10 cellular contexts compared by ENCODE assay signal in the genomic region with DNA sequence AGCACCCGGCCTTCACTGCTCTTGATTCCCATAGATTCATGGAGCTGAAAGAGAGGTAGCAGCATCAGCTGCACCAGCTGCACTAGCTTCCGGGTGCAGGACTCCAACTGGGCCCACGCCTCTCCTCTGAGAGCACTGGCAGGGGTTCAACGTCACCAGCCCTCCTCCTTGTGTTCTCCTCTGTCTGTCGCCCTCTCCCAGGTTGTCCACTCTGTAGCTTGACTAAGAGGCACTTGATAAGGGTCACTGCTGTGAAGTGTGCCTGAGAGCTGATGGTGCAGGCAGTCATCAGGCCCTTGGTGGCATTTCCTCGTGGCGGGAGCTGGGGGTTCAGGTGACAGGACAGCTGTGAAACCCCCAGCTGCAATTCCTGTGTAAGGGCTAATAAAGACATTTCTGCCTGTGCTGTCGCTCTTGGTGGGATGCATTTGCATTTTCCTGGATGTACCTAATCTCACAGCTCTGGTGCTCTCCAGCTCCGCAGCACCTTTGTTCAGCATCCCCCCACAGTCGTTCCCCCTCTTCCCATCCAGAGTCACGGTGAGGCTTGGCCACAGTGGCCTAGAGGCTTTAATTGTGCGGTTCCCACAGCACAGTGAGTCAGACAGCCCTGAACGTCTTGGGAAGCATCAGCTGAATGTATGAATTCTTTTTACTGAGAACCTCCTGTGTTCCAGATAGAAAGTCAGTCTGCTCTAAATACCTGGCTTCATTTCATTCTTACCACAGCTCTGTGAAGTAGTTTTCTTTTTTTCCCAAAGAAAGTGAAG. TPM values are rescaled to one million over a fixed set of nuclear protein-coding genes. Genes with fewer than 3 reads are reported as not detected.
A peak's percentile ranks its signal among the peaks of the same experiment; 100 is the strongest.
DNase-seq lines count a peak whose midpoint lies in the region; ATAC-seq, FAIRE-seq and TF ChIP-seq lines count a peak whose summit lies in the region.
"Had no signal": no experiment of that assay in that cellular context is flagged by ENCODE, and none has a peak within 500 bp of the region (broad histone marks: within the 10 kb centered on the region; RNA-seq: fewer than 3 reads in every experiment).

No MANE protein-coding gene starts in this region.

- H3K9me1 ChIP-seq in keratinocyte (ENCODE audit: control insufficient read depth, extremely low read depth, insufficient read depth, low read length) = peaks cover 5% of the 10 kb centered on the region

- peaks cover 3% of the 10 kb centered on the region for H3K36me3 Mint-ChIP-seq in activated naive CD8-positive, alpha-beta T cell

- peaks cover 8% of the 10 kb centered on the region for H4K20me1 ChIP-seq in keratinocyte (ENCODE audit: control insufficient read depth, extremely low read depth, insufficient read depth, low read length)

- H2AFZ ChIP-seq in ACC112 (ENCODE audit: low read length, unreplicated experiment) (no peak overlapping the region), keratinocyte (ENCODE audit: control insufficient read depth, low read length) (no peak overlapping the region)

- H3K4me3 Mint-ChIP-seq in activated naive CD8-positive, alpha-beta T cell = peak overlapping the region; percentile 38

- TF ChIP-seq CTCF in keratinocyte (optimal IDR thresholded peaks at IDR 0.05 in 1 of 3, IDR thresholded peaks at IDR 0.05 in 1 of 3, conservative IDR thresholded peaks at IDR 0.05 in 1 of 3; ENCODE audit: extremely low read depth in 1 of 3, insufficient read depth in 2 of 3, low read length in 3 of 3) = no peak

- H3K4me2 ChIP-seq in keratinocyte (ENCODE audit: control insufficient read depth, extremely low read depth, insufficient read depth, low read depth, low read length) = peak overlapping the region; percentile 1

- H3K27ac Mint-ChIP-seq in activated naive CD8-positive, alpha-beta T cell = peak overlapping the region; percentile 81

- H3K27me3 ChIP-seq in ACC112 (ENCODE audit: insufficient read depth, low read length) (no peaks in the 10 kb centered on the region), keratinocyte (ENCODE audit: control insufficient read depth, extremely low read depth, insufficient read depth, low read length) (no peaks in the 10 kb centered on the region)

- H3K9me3 Mint-ChIP-seq in activated naive CD8-positive, alpha-beta T cell (ENCODE audit: low read depth) = no peaks in the 10 kb centered on the region

- peaks cover 27% of the 10 kb centered on the region for H3K4me1 ChIP-seq in ACC112 (ENCODE audit: control insufficient read depth, insufficient read depth, low read length, unreplicated experiment)
- H3K4me1 ChIP-seq in keratinocyte (ENCODE audit: control insufficient read depth, extremely low read depth, insufficient read depth, low read length) = peaks cover 34% of the 10 kb centered on the region
- H3K4me1 ChIP-seq: HAP-1 had no signal

- DNase-seq in NCI-H1092 (lab: John Stamatoyannopoulos, UW) (peak; percentile 73), keratinocyte (ENCODE audit: low read depth, low spot score) (no peak), NCI-H2171 treated with DMSO at 0.1 percent for 48 hours (lab: John Stamatoyannopoulos, UW) (no peak), left lobe of liver (ENCODE audit: low spot score) (no peak)
- DNase-seq: NCI-H2171 had no signal

- FAIRE-seq in keratinocyte (lab: Jason Lieb, UNC) = peak; percentile 90

- H3K9me3 ChIP-seq in keratinocyte (ENCODE audit: control insufficient read depth, low read depth, low read length) = no peaks in the 10 kb centered on the region
- H3K9me3 ChIP-seq: HAP-1 had no signal

- dilution Hi-C loops in keratinocyte (cut with MboI; ENCODE audit: extremely low pct_ligation_motif_present, low sequenced_read_pairs) = no loop called here

- H3K4me3 ChIP-seq in ACC112 (ENCODE audit: low read depth, low read length) = no peak overlapping the region
- no peak overlapping the region for H3K4me3 ChIP-seq in keratinocyte (ENCODE audit: control insufficient read depth in 2 of 3, extremely low read depth in 1 of 3, insufficient read depth in 2 of 3, low read depth in 1 of 3, low read length in 3 of 3)
- H3K4me3 ChIP-seq: HAP-1 had no signal

- H3K4me1 Mint-ChIP-seq in activated naive CD8-positive, alpha-beta T cell (ENCODE audit: low read depth) = peaks cover 79% of the 10 kb centered on the region

- peaks cover 58% of the 10 kb centered on the region for H3K79me2 ChIP-seq in ACC112 (ENCODE audit: control insufficient read depth, insufficient read depth, low read length, unreplicated experiment)
- H3K79me2 ChIP-seq in keratinocyte (ENCODE audit: control insufficient read depth, insufficient read depth, low read length) = peaks cover 63% of the 10 kb centered on the region

- H3K9ac ChIP-seq in keratinocyte (ENCODE audit: control insufficient read depth, extremely low read depth, insufficient read depth, low read length) = peak overlapping the region; percentile 42

- no peaks in the 10 kb centered on the region for H3K27me3 Mint-ChIP-seq in activated naive CD8-positive, alpha-beta T cell

- H3K27ac ChIP-seq in ACC112 (ENCODE audit: low read depth, low read length) (peak overlapping the region; percentile 68), keratinocyte (ENCODE audit: control insufficient read depth, insufficient read depth, low read length) (peak overlapping the region; percentile 58)

- H3K36me3 ChIP-seq in ACC112 (ENCODE audit: insufficient read depth, low read length) = no peaks in the 10 kb centered on the region
- peaks cover 0 to 3% of the 10 kb centered on the region in 2 experiments for H3K36me3 ChIP-seq in keratinocyte (ENCODE audit: control insufficient read depth in 2 of 2, extremely low read depth in 1 of 2, insufficient read depth in 2 of 2, low read length in 2 of 2)
- H3K36me3 ChIP-seq: HAP-1 had no signal

- no peak for ATAC-seq in GM19023 (IDR thresholded peaks at IDR 0.05; ENCODE audit: unreplicated experiment)
- no peak for ATAC-seq in HG02852 (IDR thresholded peaks at IDR 0.05; ENCODE audit: unreplicated experiment)
- ATAC-seq in left lobe of liver = no peak

RNA-seq across cellular contexts. Expression of gene MLXIP, which starts 28.5 kb away (rescaled TPM):
- polyA plus RNA-seq in keratinocyte = 4.7 to 17.8 TPM (median 5.5 TPM) in 3 replicates
- 7.1 TPM for polyA plus RNA-seq in keratinocyte (2011; ENCODE audit: low read depth)
- polyA plus RNA-seq in keratinocyte (2011; cell fraction: cytosol; rRNA removed) = 7.3 and 10.1 TPM in 2 replicates
- 37.9 and 81.1 TPM in 2 replicates for polyA plus RNA-seq in keratinocyte (2011; cell fraction: nucleus; rRNA removed)
- 19.4 and 29.7 TPM in 2 replicates for polyA plus RNA-seq in keratinocyte (2012; ENCODE audit: low replicate concordance)
- polyA minus RNA-seq in keratinocyte = 15.1 to 65.2 TPM (median 19.5 TPM) in 3 replicates
- polyA minus RNA-seq in keratinocyte (2011; cell fraction: cytosol; rRNA and poly(A)+ RNA removed) = 12.3 TPM
- 23.0 and 32.1 TPM in 2 replicates for polyA minus RNA-seq in keratinocyte (2011; cell fraction: nucleus; rRNA and poly(A)+ RNA removed)
- total RNA-seq in left lobe of liver = 19.0 TPM
